In genomic region chr21:42644223-42645208, GRCh38 we compare ENCODE assay signal across 21 cellular contexts. TPM values are rescaled to one million over a fixed set of nuclear protein-coding genes. Genes with fewer than 3 reads are reported as not detected.
DNase-seq lines count a peak whose midpoint lies in the region; ATAC-seq and TF ChIP-seq lines count a peak whose summit lies in the region.
"Had no signal": no experiment of that assay in that cellular context is flagged by ENCODE, and none has a peak within 500 bp of the region (broad histone marks: within the 10 kb centered on the region; RNA-seq: fewer than 3 reads in every experiment).

No MANE protein-coding gene starts in this region.

- H3K4me1 ChIP-seq in SJSA1 (replicated peaks) = peaks cover 41% of the 10 kb centered on the region
- H3K4me1 ChIP-seq: right lobe of liver had no signal

- H3K27me3 ChIP-seq in SJSA1 (replicated peaks) = peaks cover 4% of the 10 kb centered on the region
- H3K27me3 ChIP-seq: MG63, right lobe of liver had no signal

- no peak overlapping the region for H3K4me3 Mint-ChIP-seq in nephron progenitor cell
- H3K4me3 Mint-ChIP-seq in activated T-helper 2 cell treated with anti-CD3 and anti-CD28 coated beads, Interferon-gamma antibody, Interleukin-2, Interleukin-4, amounts not matched to agents 10 μg/mL and 5 μg/mL and 100 μg/mL, durations not matched to agents 14 hours and 24 hours and 36 hours (ENCODE audit: low read depth) = no peak overlapping the region
- H3K4me3 Mint-ChIP-seq: activated CD8-positive, alpha-beta T cell treated with anti-CD3 and anti-CD28 coated beads, Interleukin-2, amount 10 ng/mL, durations not matched to agents 7 days and 5 days; activated naive CD8-positive, alpha-beta T cell treated with anti-CD3 and anti-CD28 coated beads for 36 hours; CD4-positive, alpha-beta T cell had no signal

- H3K36me3 ChIP-seq in SJSA1 = no peaks in the 10 kb centered on the region
- H3K36me3 ChIP-seq: esophagus squamous epithelium, MG63, right lobe of liver had no signal

- H3K9me3 ChIP-seq in SJSA1 (replicated peaks) = no peaks in the 10 kb centered on the region
- H3K9me3 ChIP-seq: esophagus squamous epithelium, MG63, right lobe of liver had no signal

- no peak for TF ChIP-seq CTCF in nephron progenitor cell (IDR thresholded peaks at IDR 0.05)

- DNase-seq in ELR (ENCODE audit: low read depth) = peak; percentile 8
- DNase-seq in SJSA1 (ENCODE audit: low read depth in 1 of 2, low spot score in 2 of 2) = peak in 1 of 2 experiments; percentile 45
- DNase-seq in fibroblast of the conjunctiva (ENCODE audit: low read depth) = peak; percentile 29
- no peak for DNase-seq in nephron progenitor cell
- DNase-seq in iPS-NIHi11 (ENCODE audit: low spot score) = no peak
- DNase-seq in activated T-helper 2 cell treated with anti-CD3 and anti-CD28 coated beads, Interferon-gamma antibody, Interleukin-2, Interleukin-4, amounts not matched to agents 10 μg/mL and 5 μg/mL and 100 μg/mL, durations not matched to agents 14 hours and 24 hours and 36 hours (ENCODE audit: low spot score) = no peak
- DNase-seq in OCI-M2 (lab: John Stamatoyannopoulos, UW; ENCODE audit: unreplicated experiment) = no peak
- DNase-seq: activated CD8-positive, alpha-beta T cell treated with anti-CD3 and anti-CD28 coated beads, Interleukin-2, amount 10 ng/mL, durations not matched to agents 7 days and 5 days; activated naive CD8-positive, alpha-beta T cell treated with anti-CD3 and anti-CD28 coated beads for 36 hours; activated T-cell treated with anti-CD3 and anti-CD28 coated beads, Interleukin-2, amount 50 U/mL, for 48 hours; CD4-positive, alpha-beta T cell; central memory CD4-positive, alpha-beta T cell; effector CD8-positive, alpha-beta T cell; esophagus squamous epithelium; MG63; NCI-H1930; NCI-H446 treated with DMSO at 0.1 percent for 48 hours; SHP77 treated with DMSO at 0.1 percent for 48 hours; stimulated activated CD4-positive, alpha-beta T cell treated with anti-CD3 and anti-CD28 coated beads, Interleukin-2, amount 100 ng/mL, for 48 hours had no signal

- ATAC-seq in GM19397 (IDR thresholded peaks at IDR 0.05; ENCODE audit: unreplicated experiment) = no peak
- ATAC-seq: activated CD8-positive, alpha-beta T cell treated with anti-CD3 and anti-CD28 coated beads, Interleukin-2, amount 10 ng/mL, durations not matched to agents 7 days and 5 days had no signal

- H3K27ac Mint-ChIP-seq in nephron progenitor cell = peak overlapping the region; percentile 57
- H3K27ac Mint-ChIP-seq in activated T-helper 2 cell treated with anti-CD3 and anti-CD28 coated beads, Interferon-gamma antibody, Interleukin-2, Interleukin-4, amounts not matched to agents 10 μg/mL and 5 μg/mL and 100 μg/mL, durations not matched to agents 14 hours and 24 hours and 36 hours = no peak overlapping the region
- H3K27ac Mint-ChIP-seq: activated CD8-positive, alpha-beta T cell treated with anti-CD3 and anti-CD28 coated beads, Interleukin-2, amount 10 ng/mL, durations not matched to agents 7 days and 5 days; CD4-positive, alpha-beta T cell had no signal

- H3K9me3 Mint-ChIP-seq in nephron progenitor cell = no peaks in the 10 kb centered on the region
- no peaks in the 10 kb centered on the region for H3K9me3 Mint-ChIP-seq in activated T-helper 2 cell treated with anti-CD3 and anti-CD28 coated beads, Interferon-gamma antibody, Interleukin-2, Interleukin-4, amounts not matched to agents 10 μg/mL and 5 μg/mL and 100 μg/mL, durations not matched to agents 14 hours and 24 hours and 36 hours
- H3K9me3 Mint-ChIP-seq: activated naive CD8-positive, alpha-beta T cell treated with anti-CD3 and anti-CD28 coated beads for 36 hours; CD4-positive, alpha-beta T cell had no signal

- intact Hi-C loops in activated T-helper 2 cell treated with anti-CD3 and anti-CD28 coated beads, Interferon-gamma antibody, Interleukin-2, Interleukin-4, amounts not matched to agents 10 μg/mL and 5 μg/mL and 100 μg/mL, durations not matched to agents 14 hours and 24 hours and 36 hours (cut with micrococcal nuclease) = no loop called here

- H3K4me3 ChIP-seq in SJSA1 = no peak overlapping the region
- H3K4me3 ChIP-seq: esophagus squamous epithelium, MG63, right lobe of liver had no signal

- peaks cover 12% of the 10 kb centered on the region for H3K27me3 Mint-ChIP-seq in nephron progenitor cell (ENCODE audit: low read depth, poor library complexity)
- peaks cover 11% of the 10 kb centered on the region for H3K27me3 Mint-ChIP-seq in activated T-helper 2 cell treated with anti-CD3 and anti-CD28 coated beads, Interferon-gamma antibody, Interleukin-2, Interleukin-4, amounts not matched to agents 10 μg/mL and 5 μg/mL and 100 μg/mL, durations not matched to agents 14 hours and 24 hours and 36 hours (ENCODE audit: low read depth)
- H3K27me3 Mint-ChIP-seq: activated naive CD8-positive, alpha-beta T cell treated with anti-CD3 and anti-CD28 coated beads for 36 hours had no signal

- peak overlapping the region; percentile 82 for H3K27ac ChIP-seq in SJSA1
- H3K27ac ChIP-seq: esophagus squamous epithelium, right lobe of liver had no signal

- H3K36me3 Mint-ChIP-seq in nephron progenitor cell (ENCODE audit: low read depth) = no peaks in the 10 kb centered on the region
- H3K36me3 Mint-ChIP-seq in activated T-helper 2 cell treated with anti-CD3 and anti-CD28 coated beads, Interferon-gamma antibody, Interleukin-2, Interleukin-4, amounts not matched to agents 10 μg/mL and 5 μg/mL and 100 μg/mL, durations not matched to agents 14 hours and 24 hours and 36 hours (ENCODE audit: low read depth) = no peaks in the 10 kb centered on the region
- H3K36me3 Mint-ChIP-seq: activated naive CD8-positive, alpha-beta T cell treated with anti-CD3 and anti-CD28 coated beads for 36 hours had no signal

- H3K4me1 Mint-ChIP-seq in nephron progenitor cell = peaks cover 42% of the 10 kb centered on the region
- no peaks in the 10 kb centered on the region for H3K4me1 Mint-ChIP-seq in activated T-helper 2 cell treated with anti-CD3 and anti-CD28 coated beads, Interferon-gamma antibody, Interleukin-2, Interleukin-4, amounts not matched to agents 10 μg/mL and 5 μg/mL and 100 μg/mL, durations not matched to agents 14 hours and 24 hours and 36 hours (ENCODE audit: low read depth)
- H3K4me1 Mint-ChIP-seq: activated naive CD8-positive, alpha-beta T cell treated with anti-CD3 and anti-CD28 coated beads for 36 hours had no signal

RNA-seq across cellular contexts. Expression of gene PDE9A, which starts 8.9 kb away (rescaled TPM):
- 6.5 and 10.3 TPM in 2 replicates for total RNA-seq in SJSA1 (2014; rRNA removed; shearing (Covaris generic))
- 16.6 and 17.5 TPM in 2 replicates for total RNA-seq in activated T-helper 2 cell treated with anti-CD3 and anti-CD28 coated beads, Interferon-gamma antibody, Interleukin-2, Interleukin-4, amounts not matched to agents 10 μg/mL and 5 μg/mL and 100 μg/mL, durations not matched to agents 14 hours and 24 hours and 36 hours

Comparison
In these comparisons a context has a peak if more than half of its experiments do, and no peak if none do; other contexts are left out.
1. DNase-seq: peak in ELR (single experiment) and fibroblast of the conjunctiva (single experiment); none in nephron progenitor cell (single experiment), iPS-NIHi11 (single experiment), activated T-helper 2 cell treated with anti-CD3 and anti-CD28 coated beads, Interferon-gamma antibody, Interleukin-2, Interleukin-4, amounts not matched to agents 10 μg/mL and 5 μg/mL and 100 μg/mL, durations not matched to agents 14 hours and 24 hours and 36 hours (single experiment) and OCI-M2 (single experiment).